ENCODE assay signal across 8 cellular contexts in genomic region chr10:102729090-102730026, GRCh38. TPM values are rescaled to one million over a fixed set of nuclear protein-coding genes. Genes with fewer than 3 reads are reported as not detected.
DNase-seq lines count a peak whose midpoint lies in the region; ATAC-seq and TF ChIP-seq lines count a peak whose summit lies in the region.

No MANE protein-coding gene starts in this region.

- peak; percentile 90 for TF ChIP-seq CTCF in GM12864 (IDR thresholded peaks at IDR 0.05; ENCODE audit: low read depth, low read length, missing control alignments)
- TF ChIP-seq CTCF in dorsolateral prefrontal cortex (IDR thresholded peaks at IDR 0.05 in 54 of 56, conservative IDR thresholded peaks at IDR 0.05 in 2 of 56; ENCODE audit: low read depth in 1 of 56, partially characterized antibody in 56 of 56) = peak; percentile 44 to 97 (median 93)
- TF ChIP-seq CTCF in lung (IDR thresholded peaks at IDR 0.05; ENCODE audit: control extremely low read depth, extremely low read depth) = peak; percentile 94

- peak; percentile 77 for DNase-seq in A172 (ENCODE audit: low spot score)
- no peak for DNase-seq in GM12864 (ENCODE audit: low read depth)
- DNase-seq in NCI-H2107 treated with DMSO at 0.1 percent for 48 hours (lab: John Stamatoyannopoulos, UW; ENCODE audit: unreplicated experiment) = peak; percentile 20
- peak; percentile 58 for DNase-seq in activated CD4-positive, alpha-beta T cell treated with anti-CD3 and anti-CD28 coated beads, Interleukin-2, amount 10 ng/mL, durations not matched to agents 7 days and 5 days
- peak; percentile 84 to 92 (median 88) for DNase-seq in dorsolateral prefrontal cortex
- DNase-seq in lung (ENCODE audit: low spot score) = peak; percentile 89
- peak; percentile 28 to 34 for DNase-seq in stimulated activated CD8-positive, alpha-beta memory T cell treated with anti-CD3 and anti-CD28 coated beads, Interleukin-2, amount 100 ng/mL, for 1 hour (ENCODE audit: low read depth in 2 of 2)
- no peak for DNase-seq in NCI-H446 treated with DMSO at 0.1 percent for 48 hours (lab: John Stamatoyannopoulos, UW)

- H3K9me3 Mint-ChIP-seq in activated CD4-positive, alpha-beta T cell treated with anti-CD3 and anti-CD28 coated beads, Interleukin-2, amount 10 ng/mL, durations not matched to agents 7 days and 5 days = no peaks in the 10 kb centered on the region

- intact Hi-C loops in dorsolateral prefrontal cortex (cut with DNase I) = loop anchor here (2.0 to 10.0 kb wide), 6 partner anchors 65 to 515 kb away; partner anchors contain the start of genes BORCS7 (in 1 of the 2) and RPEL1 (in 1 of the 2)

- ATAC-seq in lung (ENCODE audit: insufficient read depth, low FRiP score) = peak; percentile 91

- peaks cover 17% of the 10 kb centered on the region for H3K36me3 Mint-ChIP-seq in activated CD4-positive, alpha-beta T cell treated with anti-CD3 and anti-CD28 coated beads, Interleukin-2, amount 10 ng/mL, durations not matched to agents 7 days and 5 days (ENCODE audit: low read depth)

- H3K27ac Mint-ChIP-seq in activated CD4-positive, alpha-beta T cell treated with anti-CD3 and anti-CD28 coated beads, Interleukin-2, amount 10 ng/mL, durations not matched to agents 7 days and 5 days = no peak overlapping the region

- H3K4me1 ChIP-seq in lung (ENCODE audit: control insufficient read depth in 2 of 2, insufficient read depth in 2 of 2, low read length in 2 of 2) = peaks cover 0 to 1% of the 10 kb centered on the region in 2 donors

- H3K27ac ChIP-seq in dorsolateral prefrontal cortex = peak overlapping the region in 18 of 59 donors; percentile 7 to 66 (median 32)
- no peak overlapping the region for H3K27ac ChIP-seq in lung (ENCODE audit: low read depth in 1 of 2, low read length in 1 of 2)

- 47 to 53% methylated on average over 28 of the region's 28 CpGs for WGBS in lung, 2 donors

- H3K4me1 Mint-ChIP-seq in activated CD4-positive, alpha-beta T cell treated with anti-CD3 and anti-CD28 coated beads, Interleukin-2, amount 10 ng/mL, durations not matched to agents 7 days and 5 days = peaks cover 9% of the 10 kb centered on the region

- peaks cover 0 to 17% of the 10 kb centered on the region in 2 donors for H3K36me3 ChIP-seq in lung (ENCODE audit: control insufficient read depth in 2 of 2, insufficient read depth in 2 of 2, low read length in 2 of 2)

- H3K4me3 ChIP-seq in GM12864 (ENCODE audit: low read depth, low read length) (no peak overlapping the region), dorsolateral prefrontal cortex (peak overlapping the region in 5 of 59 donors; percentile 1 to 20 (median 15)), lung (no peak overlapping the region)

- H3K4me3 Mint-ChIP-seq in activated CD4-positive, alpha-beta T cell treated with anti-CD3 and anti-CD28 coated beads, Interleukin-2, amount 10 ng/mL, durations not matched to agents 7 days and 5 days = no peak overlapping the region

- no peaks in the 10 kb centered on the region for H3K27me3 Mint-ChIP-seq in activated CD4-positive, alpha-beta T cell treated with anti-CD3 and anti-CD28 coated beads, Interleukin-2, amount 10 ng/mL, durations not matched to agents 7 days and 5 days

- H3K9me3 ChIP-seq in lung (ENCODE audit: control insufficient read depth in 2 of 2, insufficient read depth in 1 of 2, low read length in 1 of 2) = no peaks in the 10 kb centered on the region

- H3K27me3 ChIP-seq in dorsolateral prefrontal cortex = no peaks in the 10 kb centered on the region
- no peaks in the 10 kb centered on the region for H3K27me3 ChIP-seq in lung (ENCODE audit: control insufficient read depth, insufficient read depth)

- POLR2A ChIA-PET in activated CD4-positive, alpha-beta T cell treated with anti-CD3 and anti-CD28 coated beads, Interleukin-2, amount 10 ng/mL, durations not matched to agents 7 days and 5 days (lab: Charles Lee) = no interaction called here

- CTCF ChIA-PET in activated CD4-positive, alpha-beta T cell treated with anti-CD3 and anti-CD28 coated beads, Interleukin-2, amount 10 ng/mL, durations not matched to agents 7 days and 5 days (lab: Charles Lee) = interaction anchor here (0.9 kb wide), 1 partner anchor 14 kb away, joined by 3 read pairs; no protein-coding TSS in a partner anchor

RNA-seq across cellular contexts. Expression of gene WBP1L, which starts 14.4 kb away (rescaled TPM):
- 19.1 and 26.4 TPM in 2 replicates for total RNA-seq in A172 (2014; rRNA removed; shearing (Covaris generic))
- 10 to 100 TPM; 30.2 to 31.4 TPM for total RNA-seq in activated CD4-positive, alpha-beta T cell treated with anti-CD3 and anti-CD28 coated beads, Interleukin-2, amount 10 ng/mL, durations not matched to agents 7 days and 5 days
- total RNA-seq in dorsolateral prefrontal cortex (10 to 100 TPM; 27.9 to 71.0 (median 38.0) TPM), lung (10 to 100 TPM; 42.7 to 47.6 TPM)
- 10 to 100 TPM; 19.1 to 52.3 TPM for polyA plus RNA-seq in lung

RNA-seq across cellular contexts. Expression of gene SFXN2, which starts 14.9 kb away (rescaled TPM):
- 7.3 and 9.5 TPM in 2 replicates for total RNA-seq in A172 (2014; rRNA removed; shearing (Covaris generic))
- 10 to 100 TPM; 20.7 to 23.6 TPM for total RNA-seq in activated CD4-positive, alpha-beta T cell treated with anti-CD3 and anti-CD28 coated beads, Interleukin-2, amount 10 ng/mL, durations not matched to agents 7 days and 5 days
- total RNA-seq in dorsolateral prefrontal cortex (10 to 100 TPM in 34 of 120 experiments, 1 to 10 TPM in 86; 3.3 to 14.5 (median 8.6) TPM), lung (10 to 100 TPM; 11.3 to 27.0 TPM)
- polyA plus RNA-seq in lung = 10 to 100 TPM; 10.8 to 16.8 TPM

RNA-seq across cellular contexts. Expression of gene ARL3, which starts 15.2 kb away (rescaled TPM):
- 11.1 and 17.9 TPM in 2 replicates for total RNA-seq in A172 (2014; rRNA removed; shearing (Covaris generic))
- 1 to 10 TPM; 4.4 to 5.0 TPM for total RNA-seq in activated CD4-positive, alpha-beta T cell treated with anti-CD3 and anti-CD28 coated beads, Interleukin-2, amount 10 ng/mL, durations not matched to agents 7 days and 5 days
- total RNA-seq in dorsolateral prefrontal cortex (10 to 100 TPM; 16.6 to 45.7 (median 35.4) TPM), lung (10 to 100 TPM in 1 of 2 donors, 1 to 10 TPM in 1; 9.9 to 12.2 TPM)
- polyA plus RNA-seq in lung = 1 to 10 TPM; 6.7 to 9.6 TPM

Comparison
In these comparisons a context has a peak if more than half of its experiments do, and no peak if none do; other contexts are left out.
1. DNase-seq: peak in A172 (single experiment), NCI-H2107 treated with DMSO at 0.1 percent for 48 hours (single experiment), activated CD4-positive, alpha-beta T cell treated with anti-CD3 and anti-CD28 coated beads, Interleukin-2, amount 10 ng/mL, durations not matched to agents 7 days and 5 days (single experiment), dorsolateral prefrontal cortex (10 of 10), lung (single experiment) and stimulated activated CD8-positive, alpha-beta memory T cell treated with anti-CD3 and anti-CD28 coated beads, Interleukin-2, amount 100 ng/mL, for 1 hour (2 of 2); none in GM12864 (single experiment) and NCI-H446 treated with DMSO at 0.1 percent for 48 hours (single experiment).
2. Peak in every context shown above with its lines, with median percentiles within 50 percentile points of each other: CTCF ChIP-seq.